Comparison of ENCODE assay signal across 10 cellular contexts in the genomic region with DNA sequence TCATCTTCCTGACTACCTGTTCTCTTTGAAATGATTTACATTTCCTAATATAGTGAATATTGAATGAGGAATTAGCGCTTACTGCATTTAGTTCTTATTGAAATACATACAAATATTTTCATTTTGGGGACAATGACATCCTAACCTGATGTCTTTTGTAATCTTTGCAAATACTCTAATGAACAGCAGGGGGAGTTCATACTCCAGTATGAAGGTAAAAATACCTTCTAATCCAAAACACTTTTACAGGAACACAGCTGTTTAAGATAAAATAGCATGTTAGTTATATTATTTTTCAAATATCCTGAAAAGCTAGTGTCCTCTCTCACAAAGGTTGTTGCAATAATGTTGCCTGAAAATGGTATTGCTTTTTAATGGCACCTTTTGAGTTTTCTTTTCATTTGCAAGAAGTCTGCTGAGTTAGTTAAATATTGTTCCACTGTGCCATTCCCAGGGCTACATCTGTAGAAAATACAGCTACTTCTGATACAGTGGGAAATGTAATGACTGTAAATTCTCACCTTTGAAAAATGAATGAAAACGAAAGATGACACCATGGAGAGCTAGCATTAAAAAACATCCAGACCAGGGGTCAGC.
DNase-seq lines count a peak whose midpoint lies in the region; ATAC-seq and TF ChIP-seq lines count a peak whose summit lies in the region.
"Had no signal": no experiment of that assay in that cellular context is flagged by ENCODE, and none has a peak within 500 bp of the region (broad histone marks: within the 10 kb centered on the region; RNA-seq: fewer than 3 reads in every experiment).

No MANE protein-coding gene starts in this region.

- no peak for ATAC-seq in CD4-positive, alpha-beta T cell (ENCODE audit: poor library complexity)
- ATAC-seq in HG02884 (IDR thresholded peaks at IDR 0.05; ENCODE audit: unreplicated experiment), result peak; percentile 58

- H3K36me3 ChIP-seq in hepatocyte (replicated peaks; ENCODE audit: insufficient read depth, low read depth), result no peaks in the 10 kb centered on the region
- H3K36me3 ChIP-seq: HAP-1 had no signal

- peak; percentile 32 for TF ChIP-seq CTCF in CD4-positive, alpha-beta T cell (IDR thresholded peaks at IDR 0.05)
- peak; percentile 62 for TF ChIP-seq CTCF in hepatocyte (IDR thresholded peaks at IDR 0.05; ENCODE audit: poor library complexity)

- no peaks in the 10 kb centered on the region for H3K9me3 Mint-ChIP-seq in CD4-positive, alpha-beta T cell
- H3K9me3 Mint-ChIP-seq: naive B cell had no signal

- H3K27ac ChIP-seq in CD4-positive, alpha-beta T cell (ENCODE audit: low read depth, low read length), result no peak overlapping the region
- no peak overlapping the region for H3K27ac ChIP-seq in hepatocyte

- H3K4me3 Mint-ChIP-seq in CD4-positive, alpha-beta T cell, result no peak overlapping the region
- H3K4me3 Mint-ChIP-seq: naive B cell had no signal

- H3K27ac Mint-ChIP-seq in CD4-positive, alpha-beta T cell, result no peak overlapping the region
- H3K27ac Mint-ChIP-seq: naive B cell had no signal

- no peaks in the 10 kb centered on the region for H4K20me1 ChIP-seq in hepatocyte (ENCODE audit: insufficient read depth, poor library complexity, severe bottlenecking)

- no peak overlapping the region for H3K4me2 ChIP-seq in hepatocyte

- no peaks in the 10 kb centered on the region for H3K9me2 ChIP-seq in hepatocyte (replicated peaks; ENCODE audit: insufficient read depth)

- no peaks in the 10 kb centered on the region for H3K9me3 ChIP-seq in CD4-positive, alpha-beta T cell (ENCODE audit: control insufficient read depth, low read length)
- no peaks in the 10 kb centered on the region for H3K9me3 ChIP-seq in hepatocyte (ENCODE audit: low read depth)
- H3K9me3 ChIP-seq: HAP-1 had no signal

- H3K36me3 Mint-ChIP-seq in CD4-positive, alpha-beta T cell (ENCODE audit: low read depth), result no peaks in the 10 kb centered on the region
- H3K36me3 Mint-ChIP-seq: naive B cell had no signal

- intact Hi-C loops in CD4-positive, alpha-beta T cell (cut with DNase I, micrococcal nuclease), result loop anchor here (5.0 kb wide), 1 partner anchor 949 kb away; no protein-coding TSS in a partner anchor

- H3K79me2 ChIP-seq in hepatocyte, result no peaks in the 10 kb centered on the region

- CTCF ChIA-PET in CD4-positive, alpha-beta T cell (lab: Charles Lee), result interaction anchor here (0.7 kb wide), 1 partner anchor 948 kb away, joined by 3 read pairs; no protein-coding TSS in a partner anchor

- H2AFZ ChIP-seq in hepatocyte, result no peak overlapping the region

- H3K27me3 ChIP-seq in CD4-positive, alpha-beta T cell (ENCODE audit: control insufficient read depth, insufficient read depth, low read length), result no peaks in the 10 kb centered on the region
- no peaks in the 10 kb centered on the region for H3K27me3 ChIP-seq in hepatocyte

- H3K4me1 ChIP-seq in hepatocyte (ENCODE audit: insufficient read depth), result no peaks in the 10 kb centered on the region

- no peak overlapping the region for H3K4me3 ChIP-seq in hepatocyte
- H3K4me3 ChIP-seq: HAP-1 had no signal

- WGBS in hepatocyte (ENCODE audit: low lambda C conversion rate, missing lambda C conversion rate), result 68% methylated on average over 2 of the region's 2 CpGs

- no peak for DNase-seq in CD4-positive, alpha-beta T cell
- DNase-seq in RKO (ENCODE audit: low spot score), result peak; percentile 29
- peak; percentile 26 for DNase-seq in hepatocyte (ENCODE audit: low spot score)
- no peak for DNase-seq in NCI-H187 treated with DMSO at 0.1 percent for 48 hours (lab: John Stamatoyannopoulos, UW)
- DNase-seq in medulla oblongata (ENCODE audit: extremely low spot score), result no peak
- no peak for DNase-seq in amniotic stem cell (lab: John Stamatoyannopoulos, UW)
- DNase-seq in T1000 (lab: John Stamatoyannopoulos, UW), result no peak
- DNase-seq: naive B cell had no signal

- no peaks in the 10 kb centered on the region for H3K4me1 Mint-ChIP-seq in CD4-positive, alpha-beta T cell (ENCODE audit: low read depth)
- H3K4me1 Mint-ChIP-seq: naive B cell had no signal

- POLR2A ChIA-PET in CD4-positive, alpha-beta T cell (lab: Charles Lee), result interaction anchor here (0.6 kb wide), 1 partner anchor 18 kb away, joined by 3 read pairs; no protein-coding TSS in a partner anchor

- no peaks in the 10 kb centered on the region for H3K27me3 Mint-ChIP-seq in CD4-positive, alpha-beta T cell

Comparison
In these comparisons a context has a peak if more than half of its experiments do, and no peak if none do; other contexts are left out.
1. DNase-seq: peak in RKO (single experiment) and hepatocyte (single experiment); none in CD4-positive, alpha-beta T cell (0 of 10), NCI-H187 treated with DMSO at 0.1 percent for 48 hours (single experiment), medulla oblongata (single experiment), amniotic stem cell (single experiment) and T1000 (single experiment).